Comparison of ENCODE assay signal across 1 cellular context in genomic region chr2:41409328-41409727, GRCh38.
TF ChIP-seq lines count a peak whose summit lies in the region.

No MANE protein-coding gene starts in this region.

TF ChIP-seq in H1, 55 proteins besides CTCF, POLR2A, EP300 and RAD21 (continued from another document):
- no peak for TF ChIP-seq CHD7 (IDR thresholded peaks at IDR 0.05; ENCODE audit: insufficient replicate concordance, low read length)
- no peak for TF ChIP-seq SP4 (IDR thresholded peaks at IDR 0.05; ENCODE audit: low read length)
- no peak for TF ChIP-seq SP2 (IDR thresholded peaks at IDR 0.05; ENCODE audit: low read length)
- TF ChIP-seq CREB1 (IDR thresholded peaks at IDR 0.05) = no peak
- TF ChIP-seq MAFK (IDR thresholded peaks at IDR 0.05; ENCODE audit: low read depth, low read length) = no peak
- no peak for TF ChIP-seq CBX5 (IDR thresholded peaks at IDR 0.05; ENCODE audit: low read depth, low read length)
